Comparison of ENCODE assay signal across 8 cellular contexts in genomic region chr20:49699200-49699992, GRCh38. TPM values are rescaled to one million over a fixed set of nuclear protein-coding genes. Genes with fewer than 3 reads are reported as not detected.
DNase-seq lines count a peak whose midpoint lies in the region; ATAC-seq and TF ChIP-seq lines count a peak whose summit lies in the region.

No MANE protein-coding gene starts in this region.

- no peaks in the 10 kb centered on the region for H3K27me3 ChIP-seq in SK-N-SH (ENCODE audit: insufficient read depth)

- 19% methylated on average over 6 of the region's 6 CpGs for WGBS in SK-N-SH (ENCODE audit: low lambda C conversion rate)

- peaks cover 45% of the 10 kb centered on the region for H4K20me1 ChIP-seq in SK-N-SH (ENCODE audit: insufficient read depth)

- no peaks in the 10 kb centered on the region for H3K36me3 ChIP-seq in SK-N-SH (replicated peaks in 1 of 2; ENCODE audit: control insufficient read depth in 1 of 2, insufficient read depth in 2 of 2, low read length in 1 of 2)

- peak overlapping the region in 1 of 2 experiments; percentile 80; a peak in 2 of 4 replicates for H3K27ac ChIP-seq in SK-N-SH (ENCODE audit: low read depth in 2 of 2, low read length in 1 of 2)

- POLR2A ChIA-PET in SK-N-SH (lab: Yijun Ruan, JAX), result no interaction called here

- peak overlapping the region; percentile 52; the same call in 1 of the 2 replicates for H3K9ac ChIP-seq in SK-N-SH

- H3K79me2 ChIP-seq in SK-N-SH (ENCODE audit: insufficient read depth), result peaks cover 98% of the 10 kb centered on the region

- no peak for TF ChIP-seq RAD21 in SK-N-SH (IDR thresholded peaks at IDR 0.05; ENCODE audit: low read length)

- H3K4me3 ChIP-seq in SK-N-SH (ENCODE audit: low read depth in 2 of 2, low read length in 1 of 2), result no peak overlapping the region

- H3K9me3 ChIP-seq in SK-N-SH, result no peaks in the 10 kb centered on the region

- peak; percentile 84 to 88 for ATAC-seq in activated CD4-positive, CD25-positive, alpha-beta regulatory T cell treated with anti-CD3 and anti-CD28 coated beads, Interleukin-2, amount 50 U/mL, for 24 hours
- ATAC-seq in HG02840 (IDR thresholded peaks at IDR 0.05; ENCODE audit: low FRiP score, unreplicated experiment) (peak; percentile 72), left lobe of liver (no peak)

- no peak for TF ChIP-seq CTCF in SK-N-SH (IDR thresholded peaks at IDR 0.05)

- H3K4me1 ChIP-seq in SK-N-SH (ENCODE audit: control insufficient read depth in 1 of 2, insufficient read depth in 2 of 2, low read depth in 1 of 2, low read length in 1 of 2), result peaks cover 23 to 37% of the 10 kb centered on the region in 2 experiments; a peak in 3 of 4 replicates

- CTCF ChIA-PET in SK-N-SH (lab: Yijun Ruan, JAX), result interaction anchor here (1.2 to 1.4 kb wide), 2 partner anchors 91 to 146 kb away, joined by 3 to 4 read pairs; no protein-coding TSS in a partner anchor

- DNase-seq in activated CD4-positive, CD25-positive, alpha-beta regulatory T cell (lab: John Stamatoyannopoulos, UW), result no peak
- DNase-seq in SK-N-SH (no peak), hepatic stellate cell (ENCODE audit: low spot score) (peak; percentile 42), left lobe of liver (ENCODE audit: low spot score) (no peak), NCI-H2081 treated with DMSO at 0.1 percent for 48 hours (lab: John Stamatoyannopoulos, UW) (no peak), T1000 (lab: John Stamatoyannopoulos, UW) (no peak)

- H2AFZ ChIP-seq in SK-N-SH (ENCODE audit: low read depth), result no peak overlapping the region

- no peaks in the 10 kb centered on the region for H3K9me2 ChIP-seq in SK-N-SH

- peaks cover 17% of the 10 kb centered on the region for H3F3A ChIP-seq in SK-N-SH (replicated peaks; ENCODE audit: insufficient read depth)

- H3K4me2 ChIP-seq in SK-N-SH, result peak overlapping the region; percentile 7; the same call in 1 of the 2 replicates

- TF ChIP-seq EP300 in SK-N-SH (IDR thresholded peaks at IDR 0.05; ENCODE audit: borderline replicate concordance in 1 of 2, low read depth in 1 of 2, low read length in 1 of 2), result peak in 1 of 2 experiments; percentile 14; a peak in 1 of 4 replicates

TF ChIP-seq in SK-N-SH, 30 proteins besides CTCF, POLR2A, EP300 and RAD21:
- TF ChIP-seq USF1 (IDR thresholded peaks at IDR 0.05; ENCODE audit: borderline replicate concordance, low read depth) (no peak), SMC3 (IDR thresholded peaks at IDR 0.05; ENCODE audit: low read depth, low read length) (no peak), POLR2AphosphoS5 (IDR thresholded peaks at IDR 0.05; ENCODE audit: low read depth, low read length) (peak; percentile 38; the same call in 1 of the 2 replicates), FOSL2 (IDR thresholded peaks at IDR 0.05; ENCODE audit: borderline replicate concordance, low read depth) (peak; percentile 84; the same call in 1 of the 2 replicates), EZH2phosphoT487 (IDR thresholded peaks at IDR 0.05; ENCODE audit: borderline replicate concordance, low read depth) (no peak), TCF12 (IDR thresholded peaks at IDR 0.05) (peak; percentile 62; the same call in 1 of the 2 replicates), MAX (IDR thresholded peaks at IDR 0.05; ENCODE audit: low read depth) (no peak), RXRA (IDR thresholded peaks at IDR 0.05; ENCODE audit: borderline replicate concordance, low read depth) (no peak), REST (IDR thresholded peaks at IDR 0.05; ENCODE audit: low read depth, low read length) (no peak), MEF2A (IDR thresholded peaks at IDR 0.05; ENCODE audit: borderline replicate concordance, low read depth) (no peak), PBX3 (IDR thresholded peaks at IDR 0.05) (peak; percentile 89), JUND (IDR thresholded peaks at IDR 0.05) (peak; percentile 75)

RNA-seq across cellular contexts. Expression of gene B4GALT5, which starts 14.3 kb away (rescaled TPM):
- 35.1 and 40.5 TPM in 2 replicates for polyA plus RNA-seq in SK-N-SH (2012; rRNA removed)
- polyA plus RNA-seq in SK-N-SH (2012; cell fraction: cytosol; rRNA removed), result 42.3 and 44.9 TPM in 2 replicates
- polyA plus RNA-seq in SK-N-SH (2012; cell fraction: nucleus; rRNA removed), result 13.2 and 19.3 TPM in 2 replicates
- 10.5 TPM for total RNA-seq in left lobe of liver
